In the genomic region with DNA sequence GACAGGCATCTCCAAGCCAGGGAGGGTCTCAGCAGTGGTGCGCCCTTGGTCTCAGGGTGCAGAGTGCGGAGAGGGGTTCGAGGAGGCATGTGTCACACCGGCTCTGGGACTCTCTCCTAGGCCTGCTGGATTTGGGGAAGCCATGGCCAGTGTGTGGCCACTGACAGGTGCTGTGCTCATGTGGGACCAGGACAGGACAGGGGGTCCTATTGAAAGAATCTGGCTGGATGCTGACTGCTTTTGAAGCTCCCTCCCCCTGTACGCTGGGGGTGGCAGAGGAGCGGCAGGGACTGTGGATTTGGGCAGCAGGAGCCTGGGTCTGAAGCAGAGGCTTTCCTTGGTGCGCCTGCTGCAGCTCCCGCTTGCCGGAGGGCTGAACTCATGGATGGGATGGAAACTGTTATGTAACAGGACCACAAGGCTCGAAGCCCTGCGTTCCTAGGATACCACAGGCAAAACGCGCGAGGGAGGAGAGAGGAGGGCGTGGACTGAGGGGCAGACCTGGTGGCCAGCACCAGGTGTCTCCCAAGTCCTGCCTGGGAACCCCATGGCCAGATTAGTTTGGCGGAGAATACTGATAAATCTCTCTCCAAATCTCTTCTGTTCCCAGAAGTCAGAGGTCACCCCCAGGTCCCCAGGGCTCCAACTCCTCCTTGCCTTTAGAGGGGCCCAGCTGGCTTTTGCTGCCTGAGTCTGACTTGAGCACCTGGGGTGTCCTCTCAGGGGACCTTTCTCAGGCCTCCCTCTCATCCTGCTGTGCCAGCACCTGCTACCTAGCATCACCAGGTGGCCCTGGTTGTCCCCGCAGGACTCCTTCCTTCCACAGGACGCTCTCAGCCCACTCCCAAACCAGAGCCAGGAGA, we compare ENCODE assay signal across 1 cellular context.
TF ChIP-seq lines count a peak whose summit lies in the region.

No MANE protein-coding gene starts in this region.

TF ChIP-seq in SK-N-SH, 30 proteins besides CTCF, POLR2A, EP300 and RAD21 (continued from another document):
- TF ChIP-seq POLR2AphosphoS5 (IDR thresholded peaks at IDR 0.05; ENCODE audit: low read depth, low read length) (no peak), SIN3A (IDR thresholded peaks at IDR 0.05; ENCODE audit: borderline replicate concordance, low read depth, low read length) (no peak)
- TF ChIP-seq, protein P1, sequence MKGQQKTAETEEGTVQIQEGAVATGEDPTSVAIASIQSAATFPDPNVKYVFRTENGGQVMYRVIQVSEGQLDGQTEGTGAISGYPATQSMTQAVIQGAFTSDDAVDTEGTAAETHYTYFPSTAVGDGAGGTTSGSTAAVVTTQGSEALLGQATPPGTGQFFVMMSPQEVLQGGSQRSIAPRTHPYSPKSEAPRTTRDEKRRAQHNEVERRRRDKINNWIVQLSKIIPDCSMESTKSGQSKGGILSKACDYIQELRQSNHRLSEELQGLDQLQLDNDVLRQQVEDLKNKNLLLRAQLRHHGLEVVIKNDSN (IDR thresholded peaks at IDR 0.05; ENCODE audit: borderline replicate concordance, low read depth) = no peak
